In the genomic region with DNA sequence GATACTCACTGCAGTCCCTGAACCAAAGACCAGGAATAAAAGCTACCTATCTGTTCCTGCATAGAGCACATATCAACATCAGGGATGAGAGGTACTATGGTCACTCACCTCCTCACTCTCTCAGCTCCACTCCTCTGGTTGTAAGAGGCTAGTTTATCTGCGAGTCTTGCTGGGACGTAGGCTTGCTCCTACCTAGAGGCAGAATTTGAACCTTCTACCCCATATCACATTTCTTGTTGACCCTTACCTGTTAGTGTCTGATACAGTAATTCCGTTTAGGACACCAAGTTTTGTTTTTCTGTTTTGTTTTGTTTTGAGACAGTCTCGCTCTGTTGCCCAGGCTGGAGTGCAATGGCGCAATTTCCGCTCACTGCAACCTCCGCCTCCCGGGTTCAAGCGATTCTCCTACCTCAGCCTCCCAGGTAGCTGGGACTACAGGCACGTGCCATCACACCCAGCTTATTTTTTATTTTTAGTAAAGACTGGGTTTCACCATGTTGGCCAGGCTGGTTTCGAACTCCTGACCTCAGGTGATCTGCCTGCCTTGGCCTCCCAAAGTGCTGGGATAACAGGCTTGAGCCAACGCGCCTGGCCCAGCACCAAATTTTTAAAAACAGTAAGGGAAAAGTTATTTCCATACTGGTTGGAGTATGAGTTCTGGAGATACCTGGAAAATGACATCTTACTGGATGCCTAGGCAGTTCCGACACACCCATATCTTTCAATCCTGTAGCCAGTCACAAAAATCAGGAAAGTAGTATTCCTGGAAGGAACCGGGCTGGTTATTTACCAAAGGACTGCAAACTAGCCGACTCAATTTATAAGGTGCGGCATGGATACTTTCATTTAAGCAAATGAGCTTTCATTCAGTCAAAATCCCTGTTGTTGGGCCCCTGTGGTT, we compare ENCODE assay signal across 8 cellular contexts. TPM values are rescaled to one million over a fixed set of nuclear protein-coding genes. Genes with fewer than 3 reads are reported as not detected.
A peak's percentile ranks its signal among the peaks of the same experiment; 100 is the strongest.
DNase-seq lines count a peak whose midpoint lies in the region; ATAC-seq and TF ChIP-seq lines count a peak whose summit lies in the region.

No MANE protein-coding gene starts in this region.

- peak; percentile 10 for ATAC-seq in activated CD8-positive, alpha-beta T cell treated with anti-CD3 and anti-CD28 coated beads, Interleukin-2, amount 10 ng/mL, durations not matched to agents 7 days and 5 days
- no peak for ATAC-seq in stimulated activated effector memory CD8-positive, alpha-beta T cell treated with anti-CD3 and anti-CD28 coated beads, Interleukin-12 subunit alpha, Interleukin-12 subunit beta, amount 100 ng/mL, for 72 hours
- ATAC-seq in HG02840 (IDR thresholded peaks at IDR 0.05; ENCODE audit: low FRiP score, unreplicated experiment), result no peak

- H3K4me3 ChIP-seq in HEK293 (ENCODE audit: low read depth, low read length), result peak overlapping the region; percentile 41
- H3K4me3 ChIP-seq in iPS-18c (ENCODE audit: insufficient read depth, low read depth, low read length), result peak overlapping the region; percentile 56; the same call in 1 of the 2 replicates

- no peaks in the 10 kb centered on the region for H3K4me1 ChIP-seq in HEK293 (ENCODE audit: control insufficient read depth, insufficient read depth, low read length)

- H3K4me1 Mint-ChIP-seq in activated CD8-positive, alpha-beta T cell treated with anti-CD3 and anti-CD28 coated beads, Interleukin-2, amount 10 ng/mL, durations not matched to agents 7 days and 5 days (ENCODE audit: low read depth), result peaks cover 52% of the 10 kb centered on the region
- H3K4me1 Mint-ChIP-seq in stimulated activated effector memory CD8-positive, alpha-beta T cell treated with anti-CD3 and anti-CD28 coated beads, Interleukin-12 subunit alpha, Interleukin-12 subunit beta, amount 100 ng/mL, for 72 hours, result peaks cover 32% of the 10 kb centered on the region

- CTCF ChIA-PET in HEK293 (lab: Yijun Ruan, JAX), result interaction anchor here (0.8 to 1.7 kb wide), 2 partner anchors 22 to 396 kb away, joined by 3 to 12 read pairs; no protein-coding TSS in a partner anchor
- CTCF ChIA-PET in activated CD8-positive, alpha-beta T cell treated with anti-CD3 and anti-CD28 coated beads, Interleukin-2, amount 10 ng/mL, durations not matched to agents 7 days and 5 days (lab: Charles Lee), result interaction anchor here (1.0 to 3.9 kb wide), 8 partner anchors 10 to 93 kb away, joined by 3 to 33 read pairs (median 5); partner anchors contain the start of gene DNAJC15

- DNase-seq in activated CD8-positive, alpha-beta T cell treated with anti-CD3 and anti-CD28 coated beads, Interleukin-2, amount 10 ng/mL, durations not matched to agents 7 days and 5 days, result no peak
- DNase-seq in stimulated activated effector memory CD8-positive, alpha-beta T cell treated with anti-CD3 and anti-CD28 coated beads, Interleukin-12 subunit alpha, Interleukin-12 subunit beta, amount 100 ng/mL, for 72 hours (ENCODE audit: low spot score in 2 of 2), result peak in 1 of 2 donors; percentile 52
- no peak for DNase-seq in NCI-H345 (lab: John Stamatoyannopoulos, UW)
- DNase-seq in NCI-H146 treated with DMSO at 0.1 percent for 48 hours (lab: John Stamatoyannopoulos, UW; ENCODE audit: unreplicated experiment), result no peak
- no peak for DNase-seq in NAMALWA (ENCODE audit: low spot score)

- H3K36me3 Mint-ChIP-seq in activated CD8-positive, alpha-beta T cell treated with anti-CD3 and anti-CD28 coated beads, Interleukin-2, amount 10 ng/mL, durations not matched to agents 7 days and 5 days (ENCODE audit: low read depth), result peaks cover 38% of the 10 kb centered on the region
- H3K36me3 Mint-ChIP-seq in stimulated activated effector memory CD8-positive, alpha-beta T cell treated with anti-CD3 and anti-CD28 coated beads, Interleukin-12 subunit alpha, Interleukin-12 subunit beta, amount 100 ng/mL, for 72 hours, result peaks cover 8% of the 10 kb centered on the region

- no peaks in the 10 kb centered on the region for H3K27me3 Mint-ChIP-seq in activated CD8-positive, alpha-beta T cell treated with anti-CD3 and anti-CD28 coated beads, Interleukin-2, amount 10 ng/mL, durations not matched to agents 7 days and 5 days (ENCODE audit: low read depth)

- peak overlapping the region; percentile 89 for H3K4me3 Mint-ChIP-seq in activated CD8-positive, alpha-beta T cell treated with anti-CD3 and anti-CD28 coated beads, Interleukin-2, amount 10 ng/mL, durations not matched to agents 7 days and 5 days
- H3K4me3 Mint-ChIP-seq in stimulated activated effector memory CD8-positive, alpha-beta T cell treated with anti-CD3 and anti-CD28 coated beads, Interleukin-12 subunit alpha, Interleukin-12 subunit beta, amount 100 ng/mL, for 72 hours, result peak overlapping the region; percentile 86

- H3K27ac Mint-ChIP-seq in activated CD8-positive, alpha-beta T cell treated with anti-CD3 and anti-CD28 coated beads, Interleukin-2, amount 10 ng/mL, durations not matched to agents 7 days and 5 days, result peak overlapping the region; percentile 99
- H3K27ac Mint-ChIP-seq in stimulated activated effector memory CD8-positive, alpha-beta T cell treated with anti-CD3 and anti-CD28 coated beads, Interleukin-12 subunit alpha, Interleukin-12 subunit beta, amount 100 ng/mL, for 72 hours, result peak overlapping the region; percentile 98

- no peak for TF ChIP-seq CTCF in HEK293 (tag by site-specific recombination; IDR thresholded peaks at IDR 0.05)

- POLR2A ChIA-PET in HEK293 (lab: Yijun Ruan, JAX), result interaction anchor here (0.7 to 1.4 kb wide), 3 partner anchors 30 to 67 kb away, joined by 3 to 5 read pairs (median 3); no protein-coding TSS in a partner anchor
- POLR2A ChIA-PET in activated CD8-positive, alpha-beta T cell treated with anti-CD3 and anti-CD28 coated beads, Interleukin-2, amount 10 ng/mL, durations not matched to agents 7 days and 5 days (lab: Charles Lee), result interaction anchor here (0.6 to 4.7 kb wide), 19 partner anchors 10 to 887 kb away, joined by 3 to 37 read pairs (median 6); partner anchors contain the start of genes AKAP11 and DNAJC15

- no peaks in the 10 kb centered on the region for H3K9me3 ChIP-seq in HEK293 (ENCODE audit: control insufficient read depth, insufficient read depth, low read depth, low read length)
- no peaks in the 10 kb centered on the region for H3K9me3 ChIP-seq in iPS-18c (ENCODE audit: control insufficient read depth, insufficient read depth, low read length)

- H3K27ac ChIP-seq in HEK293 (ENCODE audit: extremely low read depth, low read depth, low read length), result peak overlapping the region; percentile 49; the same call in 1 of the 2 replicates

- H3K9me3 Mint-ChIP-seq in activated CD8-positive, alpha-beta T cell treated with anti-CD3 and anti-CD28 coated beads, Interleukin-2, amount 10 ng/mL, durations not matched to agents 7 days and 5 days (ENCODE audit: insufficient read depth), result no peaks in the 10 kb centered on the region
- H3K9me3 Mint-ChIP-seq in stimulated activated effector memory CD8-positive, alpha-beta T cell treated with anti-CD3 and anti-CD28 coated beads, Interleukin-12 subunit alpha, Interleukin-12 subunit beta, amount 100 ng/mL, for 72 hours, result no peaks in the 10 kb centered on the region

- no peaks in the 10 kb centered on the region for H3K36me3 ChIP-seq in HEK293 (ENCODE audit: control insufficient read depth in 2 of 2, insufficient read depth in 1 of 2, low read length in 2 of 2)

TF ChIP-seq in HEK293, 187 proteins besides CTCF, POLR2A, EP300 and RAD21 (continues in another document):
- TF ChIP-seq ZBTB21 (tag by site-specific recombination; IDR thresholded peaks at IDR 0.05) (no peak), AEBP2 (tag by site-specific recombination; IDR thresholded peaks at IDR 0.05; ENCODE audit: borderline replicate concordance) (no peak), ZSCAN5A (tag by site-specific recombination; IDR thresholded peaks at IDR 0.05) (no peak), ZNF248 (tag by site-specific recombination; IDR thresholded peaks at IDR 0.05) (no peak), ZNF138 (tag by site-specific recombination; IDR thresholded peaks at IDR 0.05; ENCODE audit: borderline replicate concordance) (no peak), ZNF768 (tag by site-specific recombination; IDR thresholded peaks at IDR 0.05) (no peak), ZNF214 (tag by site-specific recombination; IDR thresholded peaks at IDR 0.05; ENCODE audit: borderline replicate concordance) (no peak)

RNA-seq across cellular contexts. Expression of gene EPSTI1, which starts 0.8 kb away (rescaled TPM):
- 10 to 100 TPM; 59.0 to 68.1 TPM for total RNA-seq in activated CD8-positive, alpha-beta T cell treated with anti-CD3 and anti-CD28 coated beads, Interleukin-2, amount 10 ng/mL, durations not matched to agents 7 days and 5 days

RNA-seq across cellular contexts. Expression of gene DNAJC15, which starts 32.1 kb away (rescaled TPM):
- total RNA-seq in activated CD8-positive, alpha-beta T cell treated with anti-CD3 and anti-CD28 coated beads, Interleukin-2, amount 10 ng/mL, durations not matched to agents 7 days and 5 days, result 10 to 100 TPM; 12.3 to 14.2 TPM
